ENCODE assay signal across 1 cellular context in genomic region chr17:7560172-7561027, GRCh38.
A peak's percentile ranks its signal among the peaks of the same experiment; 100 is the strongest.
TF ChIP-seq lines count a peak whose summit lies in the region.

No MANE protein-coding gene starts in this region.

TF ChIP-seq in H1, 55 proteins besides CTCF, POLR2A, EP300 and RAD21:
- TF ChIP-seq TBP (IDR thresholded peaks at IDR 0.05; ENCODE audit: low read depth, low read length) (peak; percentile 62; the same call in 1 of the 2 replicates), RBBP5 (IDR thresholded peaks at IDR 0.05; ENCODE audit: borderline replicate concordance, low read depth, low read length) (0 out of 2 replicates have a peak, but pooled peaks have one; percentile 9), ZNF274 (IDR thresholded peaks at IDR 0.05; ENCODE audit: borderline replicate concordance, extremely low read depth, low read length) (no peak), SIN3A (conservative IDR thresholded peaks at IDR 0.05 in 1 of 2, IDR thresholded peaks at IDR 0.05 in 1 of 2; ENCODE audit: low read depth in 1 of 2, low read length in 2 of 2) (peak in 1 of 2 experiments; percentile 77; a peak in 1 of 4 replicates), TEAD4 (IDR thresholded peaks at IDR 0.05; ENCODE audit: low read depth, low read length) (no peak), RXRA (IDR thresholded peaks at IDR 0.05; ENCODE audit: insufficient read depth, low read depth, low read length) (no peak), TAF1 (IDR thresholded peaks at IDR 0.05; ENCODE audit: low read depth, low read length) (peak; percentile 66; the same call in 1 of the 2 replicates), SAP30 (IDR thresholded peaks at IDR 0.05; ENCODE audit: insufficient read depth, insufficient replicate concordance, low read length) (peak; percentile 35), POLR2AphosphoS5 (IDR thresholded peaks at IDR 0.05; ENCODE audit: low read depth, low read length) (peak; percentile 39; the same call in 1 of the 2 replicates), BACH1 (IDR thresholded peaks at IDR 0.05; ENCODE audit: low read length) (no peak), ATF2 (IDR thresholded peaks at IDR 0.05; ENCODE audit: low read length) (0 out of 2 replicates have a peak, but pooled peaks have one; percentile 54), JUND (IDR thresholded peaks at IDR 0.05; ENCODE audit: low read length) (peak; percentile 37; the same call in 1 of the 2 replicates)
